10 cellular contexts compared by ENCODE assay signal in genomic region chr6:16472349-16473069, GRCh38.
DNase-seq lines count a peak whose midpoint lies in the region; ATAC-seq and TF ChIP-seq lines count a peak whose summit lies in the region.
"Had no signal": no experiment of that assay in that cellular context is flagged by ENCODE, and none has a peak within 500 bp of the region (broad histone marks: within the 10 kb centered on the region; RNA-seq: fewer than 3 reads in every experiment).

No MANE protein-coding gene starts in this region.

- CTCF ChIA-PET in activated naive CD4-positive, alpha-beta T cell treated with anti-CD3 and anti-CD28 coated beads, Interleukin-2, amount 10 ng/mL, durations not matched to agents 7 days and 5 days (lab: Charles Lee), result interaction anchor here (0.9 to 1.8 kb wide), 2 partner anchors 9 to 12 kb away, joined by 3 to 6 read pairs; no protein-coding TSS in a partner anchor
- CTCF ChIA-PET in PC-3 (lab: Charles Lee), result no interaction called here

- no TSS peak for BruUV-seq in PC-3 (replicated peaks; lab: Mats Ljungman, UMichigan)

- H4K20me1 ChIP-seq in PC-3 (ENCODE audit: low read length) (0 out of 2 replicates have a peak, but pooled peaks cover 3% of the 10 kb centered on the region), fibroblast of lung (ENCODE audit: control insufficient read depth, extremely low read depth, insufficient read depth, low read length) (no peaks in the 10 kb centered on the region)

- peak overlapping the region; percentile 73 for H3K27ac Mint-ChIP-seq in activated naive CD4-positive, alpha-beta T cell treated with anti-CD3 and anti-CD28 coated beads, Interleukin-2, amount 10 ng/mL, durations not matched to agents 7 days and 5 days
- peak overlapping the region; percentile 66 for H3K27ac Mint-ChIP-seq in stimulated activated effector memory CD8-positive, alpha-beta T cell treated with anti-CD3 and anti-CD28 coated beads, Interleukin-12 subunit alpha, Interleukin-12 subunit beta, amount 100 ng/mL, for 72 hours

- DNase-seq in activated naive CD4-positive, alpha-beta T cell treated with anti-CD3 and anti-CD28 coated beads, Interleukin-2, amount 10 ng/mL, durations not matched to agents 7 days and 5 days, result no peak
- DNase-seq in activated naive CD4-positive, alpha-beta T cell (lab: John Stamatoyannopoulos, UW), result no peak
- DNase-seq in PC-3 (peak; percentile 73), fibroblast of lung (ENCODE audit: low read depth in 2 of 2) (peak; percentile 68 to 89), AML-193 (lab: John Stamatoyannopoulos, UW) (no peak)
- DNase-seq in stimulated activated effector memory CD8-positive, alpha-beta T cell treated with anti-CD3 and anti-CD28 coated beads, Interleukin-12 subunit alpha, Interleukin-12 subunit beta, amount 100 ng/mL, for 72 hours (ENCODE audit: low spot score in 2 of 2), result no peak
- DNase-seq: NCI-H2107 had no signal

- H2AFZ ChIP-seq in PC-3 (ENCODE audit: low read length) (no peak overlapping the region), fibroblast of lung (ENCODE audit: low read length) (no peak overlapping the region)

- H3K4me3 ChIP-seq in PC-3 (ENCODE audit: low read length), result no peak overlapping the region
- no peak overlapping the region for H3K4me3 ChIP-seq in fibroblast of lung (replicated peaks in 1 of 4; ENCODE audit: control extremely low read depth in 1 of 4, insufficient read depth in 1 of 4, low read depth in 3 of 4, low read length in 4 of 4)

- ATAC-seq in PC-3, result peak; percentile 92
- ATAC-seq in stimulated activated effector memory CD8-positive, alpha-beta T cell treated with anti-CD3 and anti-CD28 coated beads, Interleukin-12 subunit alpha, Interleukin-12 subunit beta, amount 100 ng/mL, for 72 hours, result no peak
- no peak for ATAC-seq in GM18861 (IDR thresholded peaks at IDR 0.05; ENCODE audit: unreplicated experiment)
- no peak for ATAC-seq in HG03378 (IDR thresholded peaks at IDR 0.05; ENCODE audit: unreplicated experiment)

- peak overlapping the region; percentile 24; the same call in 1 of the 2 replicates for H3K4me2 ChIP-seq in PC-3 (ENCODE audit: low read length)
- no peak overlapping the region for H3K4me2 ChIP-seq in fibroblast of lung (ENCODE audit: extremely low read depth, insufficient read depth, low read length)

- H3K79me2 ChIP-seq in PC-3 (ENCODE audit: low read length) (no peaks in the 10 kb centered on the region), fibroblast of lung (ENCODE audit: control insufficient read depth, insufficient read depth, low read length) (no peaks in the 10 kb centered on the region)

- no peak for TF ChIP-seq CTCF in PC-3 (conservative IDR thresholded peaks at IDR 0.05; ENCODE audit: low read depth, low read length)
- TF ChIP-seq CTCF in fibroblast of lung (conservative IDR thresholded peaks at IDR 0.05 in 1 of 2, IDR thresholded peaks at IDR 0.05 in 1 of 2; ENCODE audit: low read depth in 1 of 2, low read length in 2 of 2), result no peak

- H3F3A ChIP-seq in PC-3 (ENCODE audit: low read length, unreplicated experiment), result no peaks in the 10 kb centered on the region

- H3K4me1 ChIP-seq in PC-3 (ENCODE audit: insufficient read depth, low read length) (peaks cover 11% of the 10 kb centered on the region), fibroblast of lung (ENCODE audit: control insufficient read depth, extremely low read depth, insufficient read depth, low read length) (peaks cover 2% of the 10 kb centered on the region)

- no peak overlapping the region for H3K4me3 Mint-ChIP-seq in activated naive CD4-positive, alpha-beta T cell treated with anti-CD3 and anti-CD28 coated beads, Interleukin-2, amount 10 ng/mL, durations not matched to agents 7 days and 5 days
- H3K4me3 Mint-ChIP-seq in stimulated activated effector memory CD8-positive, alpha-beta T cell treated with anti-CD3 and anti-CD28 coated beads, Interleukin-12 subunit alpha, Interleukin-12 subunit beta, amount 100 ng/mL, for 72 hours, result peak overlapping the region; percentile 21

- H3K36me3 ChIP-seq in PC-3 (ENCODE audit: low read depth, low read length), result no peaks in the 10 kb centered on the region
- H3K36me3 ChIP-seq in fibroblast of lung (ENCODE audit: control insufficient read depth, insufficient read depth, low read length), result no peaks in the 10 kb centered on the region

- peaks cover 3% of the 10 kb centered on the region for H3K9me3 Mint-ChIP-seq in activated naive CD4-positive, alpha-beta T cell treated with anti-CD3 and anti-CD28 coated beads, Interleukin-2, amount 10 ng/mL, durations not matched to agents 7 days and 5 days
- no peaks in the 10 kb centered on the region for H3K9me3 Mint-ChIP-seq in stimulated activated effector memory CD8-positive, alpha-beta T cell treated with anti-CD3 and anti-CD28 coated beads, Interleukin-12 subunit alpha, Interleukin-12 subunit beta, amount 100 ng/mL, for 72 hours

- H3K27me3 Mint-ChIP-seq in activated naive CD4-positive, alpha-beta T cell treated with anti-CD3 and anti-CD28 coated beads, Interleukin-2, amount 10 ng/mL, durations not matched to agents 7 days and 5 days, result no peaks in the 10 kb centered on the region

- H3K9me3 ChIP-seq in PC-3 (ENCODE audit: low read length) (no peaks in the 10 kb centered on the region), fibroblast of lung (ENCODE audit: control insufficient read depth, insufficient read depth, low read depth, low read length) (no peaks in the 10 kb centered on the region)

- POLR2A ChIA-PET in PC-3 (lab: Charles Lee; ENCODE audit: unreplicated experiment), result no interaction called here

- peaks cover 73% of the 10 kb centered on the region for H3K4me1 Mint-ChIP-seq in activated naive CD4-positive, alpha-beta T cell treated with anti-CD3 and anti-CD28 coated beads, Interleukin-2, amount 10 ng/mL, durations not matched to agents 7 days and 5 days
- peaks cover 77% of the 10 kb centered on the region for H3K4me1 Mint-ChIP-seq in stimulated activated effector memory CD8-positive, alpha-beta T cell treated with anti-CD3 and anti-CD28 coated beads, Interleukin-12 subunit alpha, Interleukin-12 subunit beta, amount 100 ng/mL, for 72 hours

- H3K9me2 ChIP-seq in PC-3 (replicated peaks; ENCODE audit: low read length), result no peaks in the 10 kb centered on the region

- peaks cover 34% of the 10 kb centered on the region for H3K36me3 Mint-ChIP-seq in activated naive CD4-positive, alpha-beta T cell treated with anti-CD3 and anti-CD28 coated beads, Interleukin-2, amount 10 ng/mL, durations not matched to agents 7 days and 5 days
- peaks cover 62% of the 10 kb centered on the region for H3K36me3 Mint-ChIP-seq in stimulated activated effector memory CD8-positive, alpha-beta T cell treated with anti-CD3 and anti-CD28 coated beads, Interleukin-12 subunit alpha, Interleukin-12 subunit beta, amount 100 ng/mL, for 72 hours

- intact Hi-C loops in PC-3 (cut with micrococcal nuclease), result no loop called here

- peak overlapping the region; percentile 12; the same call in 1 of the 2 replicates for H3K27ac ChIP-seq in PC-3 (ENCODE audit: low read length)
- H3K27ac ChIP-seq in fibroblast of lung (ENCODE audit: insufficient read depth, low read length), result no peak overlapping the region
- H3K27ac ChIP-seq: C4-2B had no signal

- H3K27me3 ChIP-seq in PC-3 (ENCODE audit: low read length), result no peaks in the 10 kb centered on the region
- no peaks in the 10 kb centered on the region for H3K27me3 ChIP-seq in fibroblast of lung (ENCODE audit: control insufficient read depth, insufficient read depth, low read length)

- no peak overlapping the region for H3K9ac ChIP-seq in PC-3 (ENCODE audit: low read length)
- H3K9ac ChIP-seq in fibroblast of lung (ENCODE audit: insufficient read depth, low read length), result no peak overlapping the region

Comparison
In these comparisons a context has a peak if more than half of its experiments do, and no peak if none do; other contexts are left out.
1. DNase-seq: peak in PC-3 (single experiment) and fibroblast of lung (2 of 2); none in activated naive CD4-positive, alpha-beta T cell treated with anti-CD3 and anti-CD28 coated beads, Interleukin-2, amount 10 ng/mL, durations not matched to agents 7 days and 5 days (single experiment), activated naive CD4-positive, alpha-beta T cell (0 of 4), stimulated activated effector memory CD8-positive, alpha-beta T cell treated with anti-CD3 and anti-CD28 coated beads, Interleukin-12 subunit alpha, Interleukin-12 subunit beta, amount 100 ng/mL, for 72 hours (0 of 2) and AML-193 (0 of 2).